ENCODE assay signal across 28 cellular contexts in the genomic region with DNA sequence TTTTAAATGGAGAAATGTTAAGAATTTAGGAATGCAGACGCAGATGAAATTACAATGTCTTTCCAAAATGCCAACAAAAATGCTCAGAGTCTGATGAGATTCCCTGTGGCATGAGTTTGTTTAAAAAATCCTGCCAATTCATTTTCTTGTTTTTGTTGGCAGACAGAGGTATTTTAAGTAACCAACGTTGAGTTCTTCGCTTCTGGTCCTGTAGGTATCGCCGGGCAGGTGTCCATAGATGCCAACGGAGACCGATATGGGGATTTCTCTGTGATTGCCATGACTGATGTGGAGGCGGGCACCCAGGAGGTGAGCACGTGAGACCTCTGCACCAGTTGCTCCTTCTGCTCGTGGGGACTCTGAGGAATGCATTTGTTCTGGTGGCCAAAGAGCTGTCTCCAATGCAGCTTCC.
DNase-seq lines count a peak whose midpoint lies in the region; ATAC-seq and TF ChIP-seq lines count a peak whose summit lies in the region.
"Had no signal": no experiment of that assay in that cellular context is flagged by ENCODE, and none has a peak within 500 bp of the region (broad histone marks: within the 10 kb centered on the region; RNA-seq: fewer than 3 reads in every experiment).

No MANE protein-coding gene starts in this region.

- TF ChIP-seq CTCF in chondrocyte (IDR thresholded peaks at IDR 0.05) (no peak), osteocyte (IDR thresholded peaks at IDR 0.05) (no peak), spleen (IDR thresholded peaks at IDR 0.05 in 8 of 11, conservative IDR thresholded peaks at IDR 0.05 in 3 of 11) (no peak)

- peak overlapping the region; percentile 62 for H3K27ac ChIP-seq in ACC112 (ENCODE audit: low read depth, low read length)
- no peak overlapping the region for H3K27ac ChIP-seq in spleen
- H3K27ac ChIP-seq: A549, brain microvascular endothelial cell, neutrophil, PC-9, prostate gland had no signal

- H3K79me2 ChIP-seq in ACC112 (ENCODE audit: control insufficient read depth, insufficient read depth, low read length, unreplicated experiment), result no peaks in the 10 kb centered on the region

- intact Hi-C loops in spleen (cut with DNase I; ENCODE audit: low total_unique reads), result no loop called here

- H3K4me3 ChIP-seq in ACC112 (ENCODE audit: low read depth, low read length), result no peak overlapping the region
- H3K4me3 ChIP-seq in spleen, result no peak overlapping the region
- H3K4me3 ChIP-seq: A549, PC-9, prostate gland had no signal

- H3K27ac Mint-ChIP-seq in chondrocyte (ENCODE audit: unreplicated experiment), result peak overlapping the region; percentile 90
- H3K27ac Mint-ChIP-seq in osteocyte (ENCODE audit: unreplicated experiment), result peak overlapping the region; percentile 93
- H3K27ac Mint-ChIP-seq: activated CD4-positive, alpha-beta T cell treated with anti-CD3 and anti-CD28 coated beads, Interleukin-2, amount 10 ng/mL, durations not matched to agents 7 days and 5 days; activated naive CD8-positive, alpha-beta T cell treated with anti-CD3 and anti-CD28 coated beads, Interleukin-2, amount 10 ng/mL, durations not matched to agents 7 days and 5 days; activated T-cell treated with anti-CD3 and anti-CD28 coated beads, Interleukin-2, amount 50 U/mL, for 24 hours had no signal

- peaks cover 53% of the 10 kb centered on the region for H3K36me3 Mint-ChIP-seq in chondrocyte (ENCODE audit: low read depth)
- peaks cover 37% of the 10 kb centered on the region for H3K36me3 Mint-ChIP-seq in osteocyte (ENCODE audit: unreplicated experiment)
- H3K36me3 Mint-ChIP-seq: activated naive CD8-positive, alpha-beta T cell treated with anti-CD3 and anti-CD28 coated beads, Interleukin-2, amount 10 ng/mL, durations not matched to agents 7 days and 5 days had no signal

- H3K4me1 Mint-ChIP-seq in chondrocyte (ENCODE audit: low read depth), result peaks cover 84% of the 10 kb centered on the region
- H3K4me1 Mint-ChIP-seq in osteocyte (ENCODE audit: unreplicated experiment), result peaks cover 48% of the 10 kb centered on the region
- H3K4me1 Mint-ChIP-seq: activated CD4-positive, alpha-beta T cell treated with anti-CD3 and anti-CD28 coated beads, Interleukin-2, amount 10 ng/mL, durations not matched to agents 7 days and 5 days; activated naive CD8-positive, alpha-beta T cell treated with anti-CD3 and anti-CD28 coated beads, Interleukin-2, amount 10 ng/mL, durations not matched to agents 7 days and 5 days had no signal

- peaks cover 0 to 4% (median 0%) of the 10 kb centered on the region in 8 donors for H3K9me3 ChIP-seq in spleen
- H3K9me3 ChIP-seq: neutrophil, prostate gland had no signal

- H3K9me3 Mint-ChIP-seq in chondrocyte (ENCODE audit: low read depth) (no peaks in the 10 kb centered on the region), osteocyte (ENCODE audit: unreplicated experiment) (no peaks in the 10 kb centered on the region)
- H3K9me3 Mint-ChIP-seq: activated naive CD8-positive, alpha-beta T cell treated with anti-CD3 and anti-CD28 coated beads, Interleukin-2, amount 10 ng/mL, durations not matched to agents 7 days and 5 days; activated T-cell treated with anti-CD3 and anti-CD28 coated beads, Interleukin-2, amount 50 U/mL, for 24 hours had no signal

- H3K4me1 ChIP-seq in ACC112 (ENCODE audit: control insufficient read depth, insufficient read depth, low read length, unreplicated experiment), result peaks cover 34% of the 10 kb centered on the region
- no peaks in the 10 kb centered on the region for H3K4me1 ChIP-seq in spleen
- H3K4me1 ChIP-seq: prostate gland had no signal

- H3K4me3 Mint-ChIP-seq in chondrocyte (ENCODE audit: unreplicated experiment) (peak overlapping the region; percentile 47), osteocyte (ENCODE audit: unreplicated experiment) (peak overlapping the region; percentile 44)
- H3K4me3 Mint-ChIP-seq: activated CD4-positive, alpha-beta T cell treated with anti-CD3 and anti-CD28 coated beads, Interleukin-2, amount 10 ng/mL, durations not matched to agents 7 days and 5 days; activated naive CD8-positive, alpha-beta T cell treated with anti-CD3 and anti-CD28 coated beads, Interleukin-2, amount 10 ng/mL, durations not matched to agents 7 days and 5 days; activated T-cell treated with anti-CD3 and anti-CD28 coated beads, Interleukin-2, amount 50 U/mL, for 24 hours had no signal

- no peak for ATAC-seq in GM21528 (IDR thresholded peaks at IDR 0.05; ENCODE audit: low FRiP score, unreplicated experiment)
- ATAC-seq: A549, left lobe of liver had no signal

- WGBS in spleen, 5 donors, result 83 to 93% (median 91%) methylated on average over 10 of the region's 10 CpGs

- H3K27me3 ChIP-seq in ACC112 (ENCODE audit: insufficient read depth, low read length) (no peaks in the 10 kb centered on the region), spleen (replicated peaks in 1 of 7) (no peaks in the 10 kb centered on the region)
- H3K27me3 ChIP-seq: brain microvascular endothelial cell, neutrophil had no signal

- H3K27me3 Mint-ChIP-seq in chondrocyte (ENCODE audit: low read depth) (no peaks in the 10 kb centered on the region), osteocyte (ENCODE audit: unreplicated experiment) (no peaks in the 10 kb centered on the region)
- H3K27me3 Mint-ChIP-seq: activated CD4-positive, alpha-beta T cell treated with anti-CD3 and anti-CD28 coated beads, Interleukin-2, amount 10 ng/mL, durations not matched to agents 7 days and 5 days; activated naive CD8-positive, alpha-beta T cell treated with anti-CD3 and anti-CD28 coated beads, Interleukin-2, amount 10 ng/mL, durations not matched to agents 7 days and 5 days; activated T-cell treated with anti-CD3 and anti-CD28 coated beads, Interleukin-2, amount 50 U/mL, for 24 hours had no signal

- H2AFZ ChIP-seq in ACC112 (ENCODE audit: low read length, unreplicated experiment), result no peak overlapping the region
- H2AFZ ChIP-seq: PC-9 had no signal

- H3K36me3 ChIP-seq in ACC112 (ENCODE audit: insufficient read depth, low read length) (peaks cover 5% of the 10 kb centered on the region; the same call in 1 of the 2 replicates), spleen (no peaks in the 10 kb centered on the region)
- H3K36me3 ChIP-seq: brain microvascular endothelial cell, neutrophil, prostate gland had no signal

- DNase-seq in M059J (ENCODE audit: low read depth) (peak; percentile 61), chondrocyte (ENCODE audit: low spot score) (no peak), osteocyte (ENCODE audit: extremely low spot score, unreplicated experiment) (no peak), spleen (no peak), NCI-H446 (lab: John Stamatoyannopoulos, UW) (no peak)
- DNase-seq in NK-92 treated with Interleukin-12 subunit alpha and Interleukin-12 subunit beta, amount 100 ng/mL, for 24 hours (lab: John Stamatoyannopoulos, UW), result no peak
- DNase-seq: activated CD4-positive, alpha-beta T cell treated with anti-CD3 and anti-CD28 coated beads, Interleukin-2, amount 10 ng/mL, durations not matched to agents 7 days and 5 days; activated gamma-delta T cell; activated naive CD8-positive, alpha-beta T cell treated with anti-CD3 and anti-CD28 coated beads, Interleukin-2, amount 10 ng/mL, durations not matched to agents 7 days and 5 days; activated T-cell treated with anti-CD3 and anti-CD28 coated beads, Interleukin-2, amount 50 U/mL, for 24 hours; brain microvascular endothelial cell; effector memory CD4-positive, alpha-beta T cell; foreskin melanocyte; hippocampal formation; mesenchymal stem cell; MV-4-11; NCI-H510A; Right ventricle myocardium superior; stimulated activated naive CD4-positive, alpha-beta T cell treated with Interleukin-2 at 50 U/mL for 16 hours; SW 1271; T1000 had no signal

- TF ChIP-seq POLR2A in spleen (IDR thresholded peaks at IDR 0.05), result no peak
